ENCODE assay signal across 28 cellular contexts in the genomic region with DNA sequence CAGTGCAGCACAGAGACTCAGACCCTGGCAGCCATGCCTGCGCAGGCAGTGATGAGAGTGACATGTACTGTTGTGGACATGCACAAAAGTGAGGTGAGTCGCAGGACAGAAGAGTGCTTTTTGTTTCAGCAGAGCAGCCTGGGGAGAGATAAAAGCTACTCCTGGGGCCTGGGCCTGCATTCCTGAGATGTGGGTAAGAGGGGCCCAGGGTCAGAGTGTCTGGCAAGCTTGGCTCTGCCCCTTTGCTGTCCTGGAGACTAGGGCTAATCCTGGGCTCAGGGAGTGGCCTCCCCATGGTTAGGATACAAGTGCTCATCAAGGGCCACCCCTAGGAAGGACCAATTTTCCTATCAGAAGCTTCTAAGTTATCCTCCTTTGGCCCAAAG. TPM values are rescaled to one million over a fixed set of nuclear protein-coding genes. Genes with fewer than 3 reads are reported as not detected.
DNase-seq lines count a peak whose midpoint lies in the region; ATAC-seq and TF ChIP-seq lines count a peak whose summit lies in the region.
"Had no signal": no experiment of that assay in that cellular context is flagged by ENCODE, and none has a peak within 500 bp of the region (broad histone marks: within the 10 kb centered on the region; RNA-seq: fewer than 3 reads in every experiment).

No MANE protein-coding gene starts in this region.

- H3F3A ChIP-seq in MM.1S (ENCODE audit: insufficient read depth, low read length), result no peaks in the 10 kb centered on the region

- TF ChIP-seq EP300 in transverse colon (IDR thresholded peaks at IDR 0.05; ENCODE audit: low read depth), result no peak

- H3K14ac ChIP-seq in mesenchymal stem cell (ENCODE audit: low read length in 2 of 2), result no peak overlapping the region

- no peak for TF ChIP-seq CTCF in activated CD8-positive, alpha-beta T cell treated with anti-CD3 and anti-CD28 coated beads for 36 hours (IDR thresholded peaks at IDR 0.05)
- TF ChIP-seq CTCF in endodermal cell (conservative IDR thresholded peaks at IDR 0.05) (no peak), transverse colon (IDR thresholded peaks at IDR 0.05) (no peak), MM.1S (IDR thresholded peaks at IDR 0.05; ENCODE audit: low read length) (no peak)

- no peak overlapping the region for H2BK12ac ChIP-seq in mesenchymal stem cell (ENCODE audit: low read length in 2 of 2)

- H4K20me1 ChIP-seq in MM.1S (ENCODE audit: insufficient read depth, low read length), result no peaks in the 10 kb centered on the region

- peaks cover 11% of the 10 kb centered on the region for H3K27me3 Mint-ChIP-seq in activated CD8-positive, alpha-beta T cell treated with anti-CD3 and anti-CD28 coated beads, Interleukin-2, amount 10 ng/mL, durations not matched to agents 7 days and 5 days (ENCODE audit: low read depth)
- peaks cover 14% of the 10 kb centered on the region for H3K27me3 Mint-ChIP-seq in activated CD8-positive, alpha-beta T cell treated with anti-CD3 and anti-CD28 coated beads for 36 hours
- peaks cover 5% of the 10 kb centered on the region for H3K27me3 Mint-ChIP-seq in endodermal cell (ENCODE audit: insufficient read depth)

- 71 to 77% methylated on average over 2 of the region's 2 CpGs for WGBS in endodermal cell (ENCODE audit: insufficient coverage in 1 of 2, insufficient read length in 1 of 2), 2 experiments
- 84% methylated on average over 2 of the region's 2 CpGs for WGBS in mesenchymal stem cell
- 91 to 100% methylated on average over 2 of the region's 2 CpGs for WGBS in transverse colon (ENCODE audit: low coverage in 1 of 2), 2 donors

- H3K27me3 ChIP-seq in endodermal cell (ENCODE audit: control insufficient read depth, insufficient read depth, low read length, poor library complexity, severe bottlenecking) (no peaks in the 10 kb centered on the region), mesenchymal stem cell (ENCODE audit: control insufficient read depth in 1 of 2, insufficient read depth in 1 of 2, low read length in 2 of 2) (no peaks in the 10 kb centered on the region), transverse colon (peaks cover 2% of the 10 kb centered on the region), MM.1S (replicated peaks; ENCODE audit: insufficient read depth, low read length) (no peaks in the 10 kb centered on the region)
- H3K27me3 ChIP-seq: ovary, tibial artery had no signal

- H2AFZ ChIP-seq in mesenchymal stem cell (ENCODE audit: low read depth, low read length) (no peak overlapping the region), MM.1S (ENCODE audit: low read length) (no peak overlapping the region)

- H3K27ac Mint-ChIP-seq in activated CD8-positive, alpha-beta T cell treated with anti-CD3 and anti-CD28 coated beads, Interleukin-2, amount 10 ng/mL, durations not matched to agents 7 days and 5 days, result no peak overlapping the region
- no peak overlapping the region for H3K27ac Mint-ChIP-seq in activated CD8-positive, alpha-beta T cell treated with anti-CD3 and anti-CD28 coated beads for 36 hours
- H3K27ac Mint-ChIP-seq in endodermal cell, result peak overlapping the region; percentile 97
- H3K27ac Mint-ChIP-seq: activated CD4-positive, alpha-beta T cell treated with anti-CD3 and anti-CD28 coated beads, Interleukin-2, amount 10 ng/mL, durations not matched to agents 24 days and 14 days; activated naive CD8-positive, alpha-beta T cell; CD4-positive, alpha-beta memory T cell; HFFc6; mesothelial cell of epicardium; naive thymus-derived CD8-positive, alpha-beta T cell; stimulated activated naive CD8-positive, alpha-beta T cell treated with anti-CD3 and anti-CD28 coated beads, Interleukin-15, amount 100 ng/mL, for 72 hours had no signal

- H3K9me3 ChIP-seq in endodermal cell (ENCODE audit: control insufficient read depth, low read length), result no peaks in the 10 kb centered on the region
- no peaks in the 10 kb centered on the region for H3K9me3 ChIP-seq in mesenchymal stem cell (ENCODE audit: control insufficient read depth, low read length)
- H3K9me3 ChIP-seq in transverse colon, result no peaks in the 10 kb centered on the region
- H3K9me3 ChIP-seq in MM.1S (replicated peaks; ENCODE audit: insufficient read depth, low read length), result no peaks in the 10 kb centered on the region
- H3K9me3 ChIP-seq: ovary, tibial artery had no signal

- H3K23ac ChIP-seq in mesenchymal stem cell (ENCODE audit: low read length in 2 of 2), result no peak overlapping the region

- H3K9ac ChIP-seq in endodermal cell (ENCODE audit: extremely low read depth, low read length, poor library complexity, severe bottlenecking) (peak overlapping the region; percentile 18), mesenchymal stem cell (ENCODE audit: low read length) (no peak overlapping the region), MM.1S (ENCODE audit: low read length) (no peak overlapping the region)

- peak overlapping the region; percentile 60 for H3K4me3 ChIP-seq in endodermal cell (ENCODE audit: low read length)
- H3K4me3 ChIP-seq in mesenchymal stem cell (ENCODE audit: insufficient read depth in 1 of 2, low read depth in 1 of 2, low read length in 2 of 2), result no peak overlapping the region
- no peak overlapping the region for H3K4me3 ChIP-seq in transverse colon
- H3K4me3 ChIP-seq in MM.1S (ENCODE audit: low read length), result no peak overlapping the region
- H3K4me3 ChIP-seq: ovary, SK-N-MC, tibial artery had no signal

- in situ Hi-C loops in transverse colon (cut with MboI; ENCODE audit: low pct_ligation_motif_present in 1 of 4, low pct_unique_long_range_greater_than_20kb in 1 of 4, low sequenced_read_pairs in 3 of 4), result no loop called here

- H3K27ac ChIP-seq in endodermal cell (ENCODE audit: low read depth, low read length) (peak overlapping the region; percentile 85), mesenchymal stem cell (ENCODE audit: low read length, poor library complexity, severe bottlenecking) (peak overlapping the region; percentile 10), transverse colon (peak overlapping the region; percentile 1 to 71 (median 38)), MM.1S (ENCODE audit: low read length) (no peak overlapping the region)
- H3K27ac ChIP-seq: 22Rv1, ovary, SK-N-MC, tibial artery had no signal

- H3K4me1 Mint-ChIP-seq in activated CD8-positive, alpha-beta T cell treated with anti-CD3 and anti-CD28 coated beads, Interleukin-2, amount 10 ng/mL, durations not matched to agents 7 days and 5 days (ENCODE audit: low read depth), result peaks cover 6% of the 10 kb centered on the region
- peaks cover 4% of the 10 kb centered on the region for H3K4me1 Mint-ChIP-seq in activated CD8-positive, alpha-beta T cell treated with anti-CD3 and anti-CD28 coated beads for 36 hours (ENCODE audit: low read depth)
- H3K4me1 Mint-ChIP-seq in endodermal cell, result peaks cover 31% of the 10 kb centered on the region

- no peak overlapping the region for H2BK120ac ChIP-seq in mesenchymal stem cell (ENCODE audit: low read depth, low read length)

- no peak overlapping the region for H3K4ac ChIP-seq in mesenchymal stem cell (ENCODE audit: low read depth in 1 of 2, low read length in 2 of 2)

- no peak for TF ChIP-seq POLR2A in transverse colon (IDR thresholded peaks at IDR 0.05)

- H2AK5ac ChIP-seq in mesenchymal stem cell (ENCODE audit: low read length, severe bottlenecking), result peak overlapping the region; percentile 3

- intact Hi-C loops in activated CD8-positive, alpha-beta T cell treated with anti-CD3 and anti-CD28 coated beads for 36 hours (cut with micrococcal nuclease), result no loop called here
- intact Hi-C loops in transverse colon (cut with DNase I; ENCODE audit: low total_unique reads), result no loop called here

- peaks cover 2% of the 10 kb centered on the region for H3K36me3 Mint-ChIP-seq in activated CD8-positive, alpha-beta T cell treated with anti-CD3 and anti-CD28 coated beads, Interleukin-2, amount 10 ng/mL, durations not matched to agents 7 days and 5 days (ENCODE audit: low read depth)
- peaks cover 2% of the 10 kb centered on the region for H3K36me3 Mint-ChIP-seq in activated CD8-positive, alpha-beta T cell treated with anti-CD3 and anti-CD28 coated beads for 36 hours (ENCODE audit: low read depth)
- H3K36me3 Mint-ChIP-seq in endodermal cell (ENCODE audit: low read depth), result no peaks in the 10 kb centered on the region

- no peaks in the 10 kb centered on the region for H3K79me1 ChIP-seq in mesenchymal stem cell (replicated peaks; ENCODE audit: low read length, poor library complexity, severe bottlenecking)

- no peaks in the 10 kb centered on the region for H3K9me2 ChIP-seq in MM.1S (replicated peaks; ENCODE audit: insufficient read depth, low read length)

- H3K9me3 Mint-ChIP-seq in activated CD8-positive, alpha-beta T cell treated with anti-CD3 and anti-CD28 coated beads, Interleukin-2, amount 10 ng/mL, durations not matched to agents 7 days and 5 days (ENCODE audit: insufficient read depth), result no peaks in the 10 kb centered on the region
- H3K9me3 Mint-ChIP-seq in activated CD8-positive, alpha-beta T cell treated with anti-CD3 and anti-CD28 coated beads for 36 hours, result no peaks in the 10 kb centered on the region
- H3K9me3 Mint-ChIP-seq in endodermal cell, result no peaks in the 10 kb centered on the region
- H3K9me3 Mint-ChIP-seq: activated CD4-positive, alpha-beta T cell treated with anti-CD3 and anti-CD28 coated beads, Interleukin-2, amount 10 ng/mL, durations not matched to agents 24 days and 14 days; CD4-positive, alpha-beta memory T cell; central memory CD8-positive, alpha-beta T cell; HFFc6; mesothelial cell of epicardium; naive thymus-derived CD8-positive, alpha-beta T cell; stimulated activated naive CD8-positive, alpha-beta T cell treated with anti-CD3 and anti-CD28 coated beads, Interleukin-15, amount 100 ng/mL, for 72 hours had no signal

- POLR2A ChIA-PET in activated CD8-positive, alpha-beta T cell treated with anti-CD3 and anti-CD28 coated beads, Interleukin-2, amount 10 ng/mL, durations not matched to agents 7 days and 5 days (lab: Charles Lee), result no interaction called here
- POLR2A ChIA-PET in activated CD8-positive, alpha-beta T cell treated with anti-CD3 and anti-CD28 coated beads for 36 hours (lab: Charles Lee), result interaction anchor here (1.6 kb wide), 1 partner anchor 18 kb away, joined by 4 read pairs; no protein-coding TSS in a partner anchor

- H2BK15ac ChIP-seq in mesenchymal stem cell (ENCODE audit: low read depth, poor library complexity, severe bottlenecking), result no peak overlapping the region

- no peak overlapping the region for H3K18ac ChIP-seq in mesenchymal stem cell (ENCODE audit: low read depth in 1 of 2, low read length in 2 of 2)

- H3K4me3 Mint-ChIP-seq in activated CD8-positive, alpha-beta T cell treated with anti-CD3 and anti-CD28 coated beads, Interleukin-2, amount 10 ng/mL, durations not matched to agents 7 days and 5 days, result no peak overlapping the region
- H3K4me3 Mint-ChIP-seq in activated CD8-positive, alpha-beta T cell treated with anti-CD3 and anti-CD28 coated beads for 36 hours, result no peak overlapping the region
- no peak overlapping the region for H3K4me3 Mint-ChIP-seq in endodermal cell
- H3K4me3 Mint-ChIP-seq: activated CD4-positive, alpha-beta T cell treated with anti-CD3 and anti-CD28 coated beads, Interleukin-2, amount 10 ng/mL, durations not matched to agents 24 days and 14 days; activated naive CD8-positive, alpha-beta T cell; CD4-positive, alpha-beta memory T cell; central memory CD8-positive, alpha-beta T cell; HFFc6; mesothelial cell of epicardium; naive thymus-derived CD8-positive, alpha-beta T cell; stimulated activated naive CD8-positive, alpha-beta T cell treated with anti-CD3 and anti-CD28 coated beads, Interleukin-15, amount 100 ng/mL, for 72 hours had no signal

- no peaks in the 10 kb centered on the region for H3K36me3 ChIP-seq in endodermal cell (ENCODE audit: control insufficient read depth, insufficient read depth, low read length)
- H3K36me3 ChIP-seq in mesenchymal stem cell (ENCODE audit: control insufficient read depth in 1 of 2, insufficient read depth in 2 of 2, low read depth in 1 of 2, low read length in 2 of 2), result no peaks in the 10 kb centered on the region
- no peaks in the 10 kb centered on the region for H3K36me3 ChIP-seq in transverse colon
- H3K36me3 ChIP-seq in MM.1S (replicated peaks; ENCODE audit: insufficient read depth, low read length), result no peaks in the 10 kb centered on the region
- H3K36me3 ChIP-seq: ovary, tibial artery had no signal

- H3K4me1 ChIP-seq in endodermal cell (ENCODE audit: control insufficient read depth, insufficient read depth, low read length) (peaks cover 12% of the 10 kb centered on the region), mesenchymal stem cell (ENCODE audit: control insufficient read depth, insufficient read depth, low read depth, low read length) (peaks cover 20% of the 10 kb centered on the region), transverse colon (peaks cover 0 to 19% (median 11%) of the 10 kb centered on the region in 4 donors), MM.1S (ENCODE audit: low read length) (no peaks in the 10 kb centered on the region)

- H3K79me2 ChIP-seq in MM.1S (ENCODE audit: low read length), result no peaks in the 10 kb centered on the region

- DNase-seq in activated CD8-positive, alpha-beta T cell treated with anti-CD3 and anti-CD28 coated beads, Interleukin-2, amount 10 ng/mL, durations not matched to agents 7 days and 5 days, result no peak
- DNase-seq in activated CD8-positive, alpha-beta T cell treated with anti-CD3 and anti-CD28 coated beads for 36 hours, result no peak
- DNase-seq in endodermal cell, result peak; percentile 77
- no peak for DNase-seq in mesenchymal stem cell
- DNase-seq in transverse colon, result no peak
- no peak for DNase-seq in NCI-H2107 (lab: John Stamatoyannopoulos, UW)
- no peak for DNase-seq in NCI-H2196 treated with DMSO at 0.1 percent for 48 hours (lab: John Stamatoyannopoulos, UW; ENCODE audit: unreplicated experiment)
- DNase-seq in MM.1S, result no peak
- DNase-seq: activated CD4-positive, alpha-beta T cell treated with anti-CD3 and anti-CD28 coated beads, Interleukin-2, amount 10 ng/mL, durations not matched to agents 24 days and 14 days; CD4-positive, alpha-beta memory T cell; HFFc6; NCI-H1694 treated with DMSO at 0.1 percent for 48 hours; NCI-H2171 treated with DMSO at 0.1 percent for 48 hours; NCI-H524 treated with DMSO at 0.1 percent for 48 hours; ovary; stimulated activated CD4-positive, alpha-beta T cell treated with anti-CD3 and anti-CD28 coated beads, Interleukin-12 subunit alpha, Interleukin-12 subunit beta, amount 100 ng/mL, for 4 hours; stimulated activated naive CD8-positive, alpha-beta T cell treated with anti-CD3 and anti-CD28 coated beads, Interleukin-15, amount 100 ng/mL, for 72 hours; T-helper 2 cell; tibial artery had no signal

- ATAC-seq in activated CD8-positive, alpha-beta T cell treated with anti-CD3 and anti-CD28 coated beads, Interleukin-2, amount 10 ng/mL, durations not matched to agents 7 days and 5 days, result peak; percentile 44
- no peak for ATAC-seq in activated CD8-positive, alpha-beta T cell treated with anti-CD3 and anti-CD28 coated beads for 36 hours
- ATAC-seq: naive thymus-derived CD8-positive, alpha-beta T cell; right cardiac atrium; stimulated activated naive CD8-positive, alpha-beta T cell treated with anti-CD3 and anti-CD28 coated beads, Interleukin-15, amount 100 ng/mL, for 72 hours had no signal

- no peak overlapping the region for H2BK5ac ChIP-seq in mesenchymal stem cell (ENCODE audit: low read depth, low read length, poor library complexity, severe bottlenecking)

- H3K4me2 ChIP-seq in mesenchymal stem cell (ENCODE audit: low read length, poor library complexity, severe bottlenecking) (peak overlapping the region; percentile 3), MM.1S (ENCODE audit: low read depth, low read length) (no peak overlapping the region)

- CTCF ChIA-PET in activated CD8-positive, alpha-beta T cell treated with anti-CD3 and anti-CD28 coated beads, Interleukin-2, amount 10 ng/mL, durations not matched to agents 7 days and 5 days (lab: Charles Lee), result interaction anchor here (0.8 to 4.2 kb wide), 3 partner anchors 9 to 73 kb away, joined by 3 to 15 read pairs (median 4); no protein-coding TSS in a partner anchor
- CTCF ChIA-PET in activated CD8-positive, alpha-beta T cell treated with anti-CD3 and anti-CD28 coated beads for 36 hours (lab: Charles Lee), result interaction anchor here (0.6 to 3.2 kb wide), 2 partner anchors 26 to 41 kb away, joined by 4 to 13 read pairs; no protein-coding TSS in a partner anchor

- no peak overlapping the region for H4K91ac ChIP-seq in mesenchymal stem cell (ENCODE audit: low read length)

- no peak overlapping the region for H4K8ac ChIP-seq in mesenchymal stem cell (ENCODE audit: low read length)

RNA-seq across cellular contexts. Expression of gene ERBB2, which starts 4.8 kb away (rescaled TPM):
- total RNA-seq in activated CD8-positive, alpha-beta T cell treated with anti-CD3 and anti-CD28 coated beads, Interleukin-2, amount 10 ng/mL, durations not matched to agents 7 days and 5 days, result 1 to 10 TPM; 2.1 to 3.0 TPM
- total RNA-seq in activated CD8-positive, alpha-beta T cell treated with anti-CD3 and anti-CD28 coated beads for 36 hours, result 1 to 10 TPM; 5.2 TPM
- total RNA-seq in endodermal cell, result 100 to 1,000 TPM; 110 to 133 TPM
- 72.5 TPM for polyA plus RNA-seq in endodermal cell (2013, experiment 1 of 2)
- polyA plus RNA-seq in endodermal cell (2013, experiment 2 of 2), result 68.6 TPM
- polyA plus RNA-seq in mesenchymal stem cell (2013, experiment 1 of 2), result 26.2 TPM
- 25.3 TPM for polyA plus RNA-seq in mesenchymal stem cell (2013, experiment 2 of 2)
- total RNA-seq in transverse colon, result 100 to 1,000 TPM; 175 to 439 (median 234) TPM

RNA-seq across cellular contexts. Expression of gene PGAP3, which starts 7.2 kb away (rescaled TPM):
- 10 to 100 TPM; 12.3 to 14.7 TPM for total RNA-seq in activated CD8-positive, alpha-beta T cell treated with anti-CD3 and anti-CD28 coated beads, Interleukin-2, amount 10 ng/mL, durations not matched to agents 7 days and 5 days
- 1 to 10 TPM; 6.4 to 7.4 TPM for total RNA-seq in activated CD8-positive, alpha-beta T cell treated with anti-CD3 and anti-CD28 coated beads for 36 hours
- 10 to 100 TPM; 22.6 to 29.3 TPM for total RNA-seq in endodermal cell
- 12.2 TPM for polyA plus RNA-seq in endodermal cell (2013, experiment 1 of 2)
- 11.0 TPM for polyA plus RNA-seq in endodermal cell (2013, experiment 2 of 2)
- polyA plus RNA-seq in mesenchymal stem cell (2013, experiment 1 of 2), result 6.1 TPM
- polyA plus RNA-seq in mesenchymal stem cell (2013, experiment 2 of 2), result 5.9 TPM
- 10 to 100 TPM; 19.9 to 82.6 (median 46.2) TPM for total RNA-seq in transverse colon

RNA-seq across cellular contexts. Expression of gene PNMT, which starts 26.8 kb away (rescaled TPM):
- not detected for total RNA-seq in activated CD8-positive, alpha-beta T cell treated with anti-CD3 and anti-CD28 coated beads, Interleukin-2, amount 10 ng/mL, durations not matched to agents 7 days and 5 days
- total RNA-seq in activated CD8-positive, alpha-beta T cell treated with anti-CD3 and anti-CD28 coated beads for 36 hours, result under 1 TPM in 1 of 2 experiments, not detected in 1; 0.40 TPM
- total RNA-seq in endodermal cell (1 to 10 TPM in 1 of 2 donors, under 1 TPM in 1; 0.55 to 1.0 TPM), transverse colon (10 to 100 TPM in 1 of 4 donors, 1 to 10 TPM in 2, under 1 TPM in 1; 0.80 to 48.3 (median 1.3) TPM)
- polyA plus RNA-seq in endodermal cell (2013, experiment 1 of 2), result 0.71 TPM
- 0.37 TPM for polyA plus RNA-seq in endodermal cell (2013, experiment 2 of 2)
- 0.17 TPM for polyA plus RNA-seq in mesenchymal stem cell (2013, experiment 1 of 2)
- 0.21 TPM for polyA plus RNA-seq in mesenchymal stem cell (2013, experiment 2 of 2)
- total RNA-seq: activated CD4-positive, alpha-beta T cell treated with anti-CD3 and anti-CD28 coated beads, Interleukin-2, amount 10 ng/mL, durations not matched to agents 24 days and 14 days; G401; RPMI7951 had no signal
- polyA plus RNA-seq: CD4-positive, alpha-beta memory T cell had no signal

RNA-seq across cellular contexts. Expression of gene TCAP, which starts 29.9 kb away (rescaled TPM):
- 1 to 10 TPM; 1.3 to 1.8 TPM for total RNA-seq in activated CD8-positive, alpha-beta T cell treated with anti-CD3 and anti-CD28 coated beads, Interleukin-2, amount 10 ng/mL, durations not matched to agents 7 days and 5 days
- total RNA-seq in activated CD8-positive, alpha-beta T cell treated with anti-CD3 and anti-CD28 coated beads for 36 hours, result 1 to 10 TPM in 1 of 2 experiments, under 1 TPM in 1; 0.95 to 1.3 TPM
- total RNA-seq in endodermal cell (1 to 10 TPM; 1.5 to 1.9 TPM), transverse colon (1 to 10 TPM in 1 of 4 donors, under 1 TPM in 1, not detected in 2; 0.64 to 1.9 TPM)
- polyA plus RNA-seq in endodermal cell (2013, experiment 1 of 2), result 2.5 TPM
- 2.1 TPM for polyA plus RNA-seq in endodermal cell (2013, experiment 2 of 2)
- 0.12 TPM for polyA plus RNA-seq in mesenchymal stem cell (2013, experiment 1 of 2)
- polyA plus RNA-seq in mesenchymal stem cell (2013, experiment 2 of 2), result 0.05 TPM

RNA-seq across cellular contexts. Expression of gene MIEN1, which starts 35.2 kb away (rescaled TPM):
- 10 to 100 TPM; 44.0 to 44.6 TPM for total RNA-seq in activated CD8-positive, alpha-beta T cell treated with anti-CD3 and anti-CD28 coated beads, Interleukin-2, amount 10 ng/mL, durations not matched to agents 7 days and 5 days
- total RNA-seq in activated CD8-positive, alpha-beta T cell treated with anti-CD3 and anti-CD28 coated beads for 36 hours, result 10 to 100 TPM; 32.5 to 34.0 TPM
- total RNA-seq in endodermal cell (10 to 100 TPM; 42.6 to 57.0 TPM), transverse colon (100 to 1,000 TPM in 3 of 4 donors, 10 to 100 TPM in 1; 99.3 to 215 (median 109) TPM)
- 57.8 TPM for polyA plus RNA-seq in endodermal cell (2013, experiment 1 of 2)
- 57.7 TPM for polyA plus RNA-seq in endodermal cell (2013, experiment 2 of 2)
- 91.2 TPM for polyA plus RNA-seq in mesenchymal stem cell (2013, experiment 1 of 2)
- polyA plus RNA-seq in mesenchymal stem cell (2013, experiment 2 of 2), result 95.9 TPM

Comparison
In these comparisons a context has a peak if more than half of its experiments do, and no peak if none do; other contexts are left out.
1. RNA of gene ERBB2, which starts 4.8 kb away (total RNA-seq): 175 to 439 TPM in transverse colon and 110 to 133 TPM in endodermal cell; 5.2 TPM in activated CD8-positive, alpha-beta T cell treated with anti-CD3 and anti-CD28 coated beads for 36 hours and 2.1 to 3.0 TPM in activated CD8-positive, alpha-beta T cell treated with anti-CD3 and anti-CD28 coated beads, Interleukin-2, amount 10 ng/mL, durations not matched to agents 7 days and 5 days; every median in the first group is over 10 times any median in the second.